23 cellular contexts compared by ENCODE assay signal in the genomic region with DNA sequence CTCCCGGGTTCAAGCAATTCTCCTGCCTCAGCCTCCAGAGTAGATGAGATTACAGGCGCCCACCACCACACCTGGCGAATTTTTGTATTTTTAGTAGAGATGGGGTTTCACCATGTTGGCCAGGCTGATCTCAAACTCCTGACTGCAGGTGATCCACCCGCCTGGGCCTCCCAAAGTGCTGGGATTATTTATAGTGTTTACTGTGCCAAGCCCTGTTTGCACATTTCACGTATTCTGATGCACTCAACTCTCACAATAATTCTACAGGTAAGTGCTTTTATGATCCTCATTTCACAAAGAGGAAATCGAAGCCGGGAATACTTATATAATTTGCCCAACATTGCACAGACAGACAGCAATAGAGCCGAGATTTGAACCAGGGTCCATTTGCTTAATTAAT. TPM values are rescaled to one million over a fixed set of nuclear protein-coding genes. Genes with fewer than 3 reads are reported as not detected.
"Had no signal": no experiment of that assay in that cellular context is flagged by ENCODE, and none has a peak within 500 bp of the region (broad histone marks: within the 10 kb centered on the region; RNA-seq: fewer than 3 reads in every experiment).

No MANE protein-coding gene starts in this region.

- DNase-seq: IMR-90; Karpas-422; KG1; MG63; NCI-H1092; NCI-H1105 treated with DMSO at 0.1 percent for 48 hours; NCI-H1417 treated with DMSO at 0.1 percent for 48 hours; NCI-H146; NCI-H1694 treated with DMSO at 0.1 percent for 48 hours; NCI-H1930; NCI-H2081; NCI-H2107; NCI-H2227 treated with DMSO at 0.1 percent for 48 hours; NCI-H526; NCI-H82; NK-92 treated with Interleukin-12 subunit alpha and Interleukin-12 subunit beta, amount 100 ng/mL, for 24 hours; PC-9; Peyer's patch; SHP77 treated with DMSO at 0.1 percent for 48 hours; SJCRH30 had no signal

- H3K4me1 ChIP-seq: Peyer's patch, SJCRH30 had no signal

- ATAC-seq: HepG2, Right ventricle myocardium inferior had no signal

- H3K27me3 ChIP-seq: MG63, Peyer's patch, SJCRH30 had no signal

- H3K36me3 ChIP-seq: MG63, Peyer's patch, SJCRH30 had no signal

- H3K9me3 ChIP-seq: MG63, Peyer's patch, SJCRH30 had no signal

- H3K27ac ChIP-seq: PC-9, Peyer's patch, SJCRH30 had no signal

- H3K4me3 ChIP-seq: MG63, PC-9, Peyer's patch, SJCRH30 had no signal

RNA-seq across cellular contexts. Expression of a gene that starts 38.0 kb away (rescaled TPM):
- total RNA-seq: OCI-LY7 had no signal
